In the genomic region with DNA sequence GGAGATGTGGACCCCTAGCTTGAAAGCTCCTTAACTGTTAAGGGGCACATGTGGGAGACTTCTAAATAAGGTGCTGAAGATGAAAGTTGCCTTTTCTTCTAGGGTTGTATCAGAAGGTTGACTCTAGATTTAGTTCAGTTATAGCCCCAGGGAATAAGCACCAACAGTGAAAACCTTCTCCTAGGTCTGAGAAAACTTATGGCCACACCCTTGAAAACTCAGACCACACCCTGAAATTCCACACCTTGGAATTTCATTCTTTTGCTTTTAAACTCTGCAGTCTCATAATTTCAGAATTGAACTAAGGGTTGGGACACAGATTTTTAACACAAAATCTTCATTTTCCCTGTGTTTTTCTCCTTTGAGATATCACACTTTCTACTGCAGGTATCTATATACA, we compare ENCODE assay signal across 20 cellular contexts.
A peak's percentile ranks its signal among the peaks of the same experiment; 100 is the strongest.
DNase-seq lines count a peak whose midpoint lies in the region; ATAC-seq, FAIRE-seq and TF ChIP-seq lines count a peak whose summit lies in the region.
"Had no signal": no experiment of that assay in that cellular context is flagged by ENCODE, and none has a peak within 500 bp of the region (broad histone marks: within the 10 kb centered on the region; RNA-seq: fewer than 3 reads in every experiment).

No MANE protein-coding gene starts in this region.

- TF ChIP-seq EP300 in A549 (IDR thresholded peaks at IDR 0.05): no peak

- H3K9ac ChIP-seq in IMR-90 (ENCODE audit: low read depth, low read length) (no peak overlapping the region), keratinocyte (ENCODE audit: control insufficient read depth, extremely low read depth, insufficient read depth, low read length) (no peak overlapping the region)
- H3K9ac ChIP-seq: BLaER1 treated with 17β-estradiol and CSF1 and Interleukin-3, amounts not matched to agents 10 nM and 100 nM had no signal

- in situ Hi-C loops in IMR-90 (cut with MboI; ENCODE audit: low sequenced_read_pairs): no loop called here

- H4K20me1 ChIP-seq in IMR-90 (ENCODE audit: insufficient read depth, low read length): no peaks in the 10 kb centered on the region
- H4K20me1 ChIP-seq in keratinocyte (ENCODE audit: control insufficient read depth, extremely low read depth, insufficient read depth, low read length): no peaks in the 10 kb centered on the region
- H4K20me1 ChIP-seq: BLaER1 treated with 17β-estradiol and CSF1 and Interleukin-3, amounts not matched to agents 10 nM and 100 nM had no signal

- ATAC-seq in A549 (no peak), IMR-90 (ENCODE audit: low read depth) (no peak), RWPE2 (ENCODE audit: low read depth) (peak; percentile 50; the same call in 1 of the 3 replicates), HG02970 (IDR thresholded peaks at IDR 0.05; ENCODE audit: low FRiP score, unreplicated experiment) (no peak)

- no peak overlapping the region for H4K8ac ChIP-seq in IMR-90 (ENCODE audit: low read depth in 2 of 2, low read length in 2 of 2)

- BruUV-seq in IMR-90 (replicated peaks; lab: Mats Ljungman, UMichigan): no TSS peak

- H3K36me3 ChIP-seq in IMR-90 (ENCODE audit: control insufficient read depth, insufficient read depth, low read length): no peaks in the 10 kb centered on the region
- no peaks in the 10 kb centered on the region for H3K36me3 ChIP-seq in RWPE2 (ENCODE audit: low read depth)
- no peaks in the 10 kb centered on the region for H3K36me3 ChIP-seq in keratinocyte (ENCODE audit: control insufficient read depth in 2 of 2, extremely low read depth in 1 of 2, insufficient read depth in 2 of 2, low read length in 2 of 2)
- H3K36me3 ChIP-seq: BLaER1 treated with 17β-estradiol and CSF1 and Interleukin-3, amounts not matched to agents 10 nM and 100 nM had no signal

- intact Hi-C loops in IMR-90 (cut with micrococcal nuclease): no loop called here

- H2BK15ac ChIP-seq in IMR-90 (ENCODE audit: low read depth, low read length): no peak overlapping the region; the same call in 2 of the 3 replicates

- peak overlapping the region; percentile 32 for H3K4ac ChIP-seq in IMR-90 (ENCODE audit: low read depth, low read length)

- H3K27ac ChIP-seq in A549 (peak overlapping the region; percentile 75 to 76), IMR-90 (ENCODE audit: insufficient read depth, low read length) (no peak overlapping the region), RWPE2 (ENCODE audit: poor library complexity, severe bottlenecking) (peak overlapping the region; percentile 58), keratinocyte (ENCODE audit: control insufficient read depth, insufficient read depth, low read length) (no peak overlapping the region)
- H3K27ac ChIP-seq: BLaER1 treated with 17β-estradiol and CSF1 and Interleukin-3, amounts not matched to agents 10 nM and 100 nM had no signal

- H2AK9ac ChIP-seq in IMR-90 (replicated peaks; ENCODE audit: low read depth, low read length, poor library complexity): no peak overlapping the region

- 0 out of 2 replicates have a peak overlapping the region, but pooled peaks have one; percentile 47 for H3K14ac ChIP-seq in IMR-90 (replicated peaks; ENCODE audit: low read depth, low read length)

- no peak overlapping the region for H3K56ac ChIP-seq in IMR-90 (ENCODE audit: extremely low read depth, insufficient read depth, low read length)

- TF ChIP-seq POLR2A in A549 (IDR thresholded peaks at IDR 0.05; ENCODE audit: low read length): no peak
- TF ChIP-seq POLR2A in IMR-90 (IDR thresholded peaks at IDR 0.05; ENCODE audit: low read depth, low read length): no peak

- H3K4me3 ChIP-seq in A549 (no peak overlapping the region), IMR-90 (ENCODE audit: insufficient read depth, low read depth, low read length) (no peak overlapping the region), RWPE2 (ENCODE audit: severe bottlenecking) (no peak overlapping the region), keratinocyte (ENCODE audit: control insufficient read depth in 2 of 3, extremely low read depth in 1 of 3, insufficient read depth in 2 of 3, low read depth in 1 of 3, low read length in 3 of 3) (no peak overlapping the region)
- H3K4me3 ChIP-seq: BLaER1 treated with 17β-estradiol and CSF1 and Interleukin-3, amounts not matched to agents 10 nM and 100 nM had no signal

- H2BK5ac ChIP-seq in IMR-90 (ENCODE audit: low read depth, low read length, poor library complexity, severe bottlenecking): no peak overlapping the region

- H3K9me1 ChIP-seq in IMR-90 (ENCODE audit: insufficient read depth, low read length) (peaks cover 2% of the 10 kb centered on the region; the same call in 1 of the 2 replicates), keratinocyte (ENCODE audit: control insufficient read depth, extremely low read depth, insufficient read depth, low read length) (no peaks in the 10 kb centered on the region)

- H4K91ac ChIP-seq in IMR-90 (ENCODE audit: insufficient read depth, low read depth, low read length): no peak overlapping the region

- peaks cover 3% of the 10 kb centered on the region; the same call in 1 of the 3 replicates for H3K9me3 ChIP-seq in A549
- H3K9me3 ChIP-seq in IMR-90 (ENCODE audit: control insufficient read depth, insufficient read depth, low read length): no peaks in the 10 kb centered on the region
- H3K9me3 ChIP-seq in RWPE2 (ENCODE audit: severe bottlenecking): no peaks in the 10 kb centered on the region
- H3K9me3 ChIP-seq in keratinocyte (ENCODE audit: control insufficient read depth, low read depth, low read length): no peaks in the 10 kb centered on the region
- H3K9me3 ChIP-seq: BLaER1 treated with 17β-estradiol and CSF1 and Interleukin-3, amounts not matched to agents 10 nM and 100 nM had no signal

- no peak for TF ChIP-seq RAD21 in A549 (conservative IDR thresholded peaks at IDR 0.05 in 1 of 2, IDR thresholded peaks at IDR 0.05 in 1 of 2)
- no peak for TF ChIP-seq RAD21 in IMR-90 (IDR thresholded peaks at IDR 0.05; ENCODE audit: low read length)

- H3K79me2 ChIP-seq in keratinocyte (ENCODE audit: control insufficient read depth, insufficient read depth, low read length): no peaks in the 10 kb centered on the region

- H3K4me2 ChIP-seq in A549 (peak overlapping the region; percentile 78), IMR-90 (ENCODE audit: low read depth, low read length) (no peak overlapping the region), keratinocyte (ENCODE audit: control insufficient read depth, extremely low read depth, insufficient read depth, low read depth, low read length) (no peak overlapping the region)
- H3K4me2 ChIP-seq: BLaER1 treated with 17β-estradiol and CSF1 and Interleukin-3, amounts not matched to agents 10 nM and 100 nM had no signal

- peaks cover 70% of the 10 kb centered on the region for H3K4me1 ChIP-seq in A549
- H3K4me1 ChIP-seq in IMR-90 (ENCODE audit: control insufficient read depth, insufficient read depth, low read length): peaks cover 8% of the 10 kb centered on the region
- peaks cover 51% of the 10 kb centered on the region for H3K4me1 ChIP-seq in RWPE2 (ENCODE audit: insufficient read depth, poor library complexity, severe bottlenecking)
- peaks cover 22% of the 10 kb centered on the region for H3K4me1 ChIP-seq in keratinocyte (ENCODE audit: control insufficient read depth, extremely low read depth, insufficient read depth, low read length)
- H3K4me1 ChIP-seq: BLaER1 treated with 17β-estradiol and CSF1 and Interleukin-3, amounts not matched to agents 10 nM and 100 nM had no signal

- H2AFZ ChIP-seq in IMR-90 (replicated peaks; ENCODE audit: low read length, poor library complexity) (no peak overlapping the region), keratinocyte (ENCODE audit: control insufficient read depth, low read length) (no peak overlapping the region)

- H2BK20ac ChIP-seq in IMR-90 (ENCODE audit: low read depth, low read length): no peak overlapping the region

- POLR2A ChIA-PET in A549 (lab: Yijun Ruan, JAX): no interaction called here
- POLR2A ChIA-PET in IMR-90 (lab: Charles Lee; ENCODE audit: unreplicated experiment): no interaction called here

- H2BK120ac ChIP-seq in IMR-90 (ENCODE audit: low read depth, low read length): peak overlapping the region; percentile 24; the same call in 1 of the 2 replicates

- DNase-seq in A549 (ENCODE audit: low read depth in 1 of 2, low spot score in 1 of 2) (peak in 1 of 2 experiments; percentile 52), IMR-90 (no peak), RWPE2 (ENCODE audit: low spot score) (no peak), keratinocyte (ENCODE audit: low read depth, low spot score) (no peak), RKO (ENCODE audit: low spot score) (no peak), SK-N-DZ (ENCODE audit: low spot score) (no peak), NOMO-1 (lab: John Stamatoyannopoulos, UW; ENCODE audit: unreplicated experiment in 2 of 2) (no peak)
- DNase-seq: CD8-positive, alpha-beta memory T cell; DND-41; GDM1; NCI-H1436; NCI-H2081; NCI-H2227 treated with DMSO at 0.1 percent for 48 hours; NCI-H524 treated with DMSO at 0.1 percent for 48 hours had no signal

- no peaks in the 10 kb centered on the region for H3K79me1 ChIP-seq in IMR-90 (ENCODE audit: low read depth in 1 of 2, low read length in 2 of 2)

- no peak overlapping the region for H3K18ac ChIP-seq in IMR-90 (ENCODE audit: low read depth, low read length)

- no peak for FAIRE-seq in A549 (lab: Jason Lieb, UNC)
- peak; percentile 49 for FAIRE-seq in keratinocyte (lab: Jason Lieb, UNC)
- FAIRE-seq: A204.1, GM12891, GM18507, HTR-8/SVneo had no signal

- CTCF ChIA-PET in A549 (lab: Yijun Ruan, JAX) (interaction anchor here (0.8 to 2.0 kb wide), 5 partner anchors 9 to 172 kb away, joined by 3 to 6 read pairs (median 4); no protein-coding TSS in a partner anchor), IMR-90 (lab: Yijun Ruan, JAX) (interaction anchor here (0.6 to 1.5 kb wide), 2 partner anchors 108 to 172 kb away, joined by 3 to 4 read pairs; no protein-coding TSS in a partner anchor)

- H4K5ac ChIP-seq in IMR-90 (ENCODE audit: low read depth, low read length): no peak overlapping the region

- dilution Hi-C loops in IMR-90 (cut with HindIII; ENCODE audit: low sequenced_read_pairs, unreplicated experiment): no loop called here
- dilution Hi-C loops in keratinocyte (cut with MboI; ENCODE audit: extremely low pct_ligation_motif_present, low sequenced_read_pairs): no loop called here

- H2AK5ac ChIP-seq in IMR-90 (ENCODE audit: low read depth, low read length): 0 out of 2 replicates have a peak overlapping the region, but pooled peaks have one; percentile 26

- no peak overlapping the region for H3K23ac ChIP-seq in IMR-90 (ENCODE audit: low read depth, low read length)

- no peak for TF ChIP-seq CTCF in A549 (IDR thresholded peaks at IDR 0.05)
- no peak for TF ChIP-seq CTCF in IMR-90 (conservative IDR thresholded peaks at IDR 0.05; ENCODE audit: low read depth, low read length)
- no peak for TF ChIP-seq CTCF in RWPE2 (IDR thresholded peaks at IDR 0.05; ENCODE audit: poor library complexity, severe bottlenecking)
- no peak for TF ChIP-seq CTCF in keratinocyte (optimal IDR thresholded peaks at IDR 0.05 in 1 of 3, IDR thresholded peaks at IDR 0.05 in 1 of 3, conservative IDR thresholded peaks at IDR 0.05 in 1 of 3; ENCODE audit: extremely low read depth in 1 of 3, insufficient read depth in 2 of 3, low read length in 3 of 3)

- H3K27me3 ChIP-seq in IMR-90 (ENCODE audit: control insufficient read depth, insufficient read depth, low read length) (no peaks in the 10 kb centered on the region), RWPE2 (ENCODE audit: insufficient read depth, poor library complexity, severe bottlenecking) (no peaks in the 10 kb centered on the region), keratinocyte (ENCODE audit: control insufficient read depth, extremely low read depth, insufficient read depth, low read length) (no peaks in the 10 kb centered on the region)
- H3K27me3 ChIP-seq: BLaER1 treated with 17β-estradiol and CSF1 and Interleukin-3, amounts not matched to agents 10 nM and 100 nM had no signal

Comparison
In these comparisons a context has a peak if more than half of its experiments do, and no peak if none do; other contexts are left out.
1. H3K27ac ChIP-seq: peak in A549 (2 of 2) and RWPE2 (single experiment); none in IMR-90 (single experiment) and keratinocyte (single experiment).